Comparison of ENCODE assay signal across 11 cellular contexts in the genomic region with DNA sequence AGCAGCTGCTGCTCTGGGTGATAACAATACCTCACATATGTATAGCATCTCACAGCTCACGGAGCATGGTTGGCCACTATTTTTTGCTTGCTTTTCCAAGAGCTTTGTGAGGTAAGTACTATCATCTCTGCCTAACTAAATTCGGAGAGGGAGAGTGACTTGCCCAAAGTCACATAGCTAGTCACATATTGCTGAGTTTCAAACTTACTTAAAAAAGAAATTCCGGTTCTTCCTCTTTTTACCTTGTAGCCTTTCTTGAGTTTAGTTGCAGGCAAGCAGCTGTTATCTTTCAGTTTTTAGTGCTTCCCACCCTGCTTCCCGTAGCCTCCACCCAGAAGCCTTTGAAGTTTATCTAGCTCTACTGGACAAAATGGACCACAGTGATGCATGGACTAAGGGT.
DNase-seq lines count a peak whose midpoint lies in the region; ATAC-seq and TF ChIP-seq lines count a peak whose summit lies in the region.
"Had no signal": no experiment of that assay in that cellular context is flagged by ENCODE, and none has a peak within 500 bp of the region (broad histone marks: within the 10 kb centered on the region; RNA-seq: fewer than 3 reads in every experiment).

No MANE protein-coding gene starts in this region.

- no peak overlapping the region for H3K18ac ChIP-seq in trophoblast cell (ENCODE audit: low read length)

- H3K36me3 ChIP-seq in trophoblast cell (ENCODE audit: control insufficient read depth in 1 of 2, insufficient read depth in 2 of 2, low read length in 2 of 2): no peaks in the 10 kb centered on the region
- no peaks in the 10 kb centered on the region for H3K36me3 ChIP-seq in brain microvascular endothelial cell (replicated peaks)
- H3K36me3 ChIP-seq: colonic mucosa had no signal

- H2BK5ac ChIP-seq in trophoblast cell (ENCODE audit: low read depth, low read length, poor library complexity): no peak overlapping the region

- no peak overlapping the region for H2BK12ac ChIP-seq in trophoblast cell (ENCODE audit: low read length)

- no peak overlapping the region for H3K9ac ChIP-seq in trophoblast cell (ENCODE audit: low read length)

- no peak overlapping the region for H4K8ac ChIP-seq in trophoblast cell (ENCODE audit: low read depth, low read length)

- no peak overlapping the region for H3K4me3 ChIP-seq in GM12864 (ENCODE audit: low read depth, low read length)
- H3K4me3 ChIP-seq in trophoblast cell (ENCODE audit: low read depth, low read length): no peak overlapping the region
- no peak overlapping the region for H3K4me3 ChIP-seq in brain microvascular endothelial cell (ENCODE audit: low read depth, low read length)
- H3K4me3 ChIP-seq: colonic mucosa had no signal

- in situ Hi-C loops in brain microvascular endothelial cell (cut with HindIII; ENCODE audit: low pct_ligation_motif_present, low sequenced_read_pairs): no loop called here

- no peak overlapping the region for H3K27ac ChIP-seq in trophoblast cell (ENCODE audit: low read depth, low read length)
- H3K27ac ChIP-seq in brain microvascular endothelial cell: no peak overlapping the region
- H3K27ac ChIP-seq: colonic mucosa had no signal

- no peak overlapping the region for H4K91ac ChIP-seq in trophoblast cell (ENCODE audit: low read depth, low read length)

- H3K9me3 ChIP-seq in trophoblast cell (ENCODE audit: insufficient read depth, low read depth, low read length): peaks cover 2% of the 10 kb centered on the region
- H3K9me3 ChIP-seq: colonic mucosa had no signal

- WGBS in trophoblast cell (ENCODE audit: extremely low coverage, insufficient coverage, insufficient read length): no CpG with 5 or more reads among the region's 4 CpGs

- H3K27me3 ChIP-seq in trophoblast cell (ENCODE audit: insufficient read depth, low read length) (no peaks in the 10 kb centered on the region), brain microvascular endothelial cell (replicated peaks) (no peaks in the 10 kb centered on the region)
- H3K27me3 ChIP-seq: colonic mucosa had no signal

- H3K4me1 ChIP-seq in trophoblast cell (ENCODE audit: control insufficient read depth in 1 of 2, insufficient read depth in 2 of 2, low read length in 2 of 2): no peaks in the 10 kb centered on the region
- H3K4me1 ChIP-seq: colonic mucosa had no signal

- no peak overlapping the region for H3K4ac ChIP-seq in trophoblast cell (ENCODE audit: low read depth, low read length)

- no peaks in the 10 kb centered on the region for H3K79me2 ChIP-seq in trophoblast cell (ENCODE audit: control insufficient read depth, insufficient read depth, low read length, poor library complexity)

- DNase-seq in GM12864 (ENCODE audit: low read depth) (peak; percentile 37), OCI-M2 (lab: John Stamatoyannopoulos, UW; ENCODE audit: unreplicated experiment) (no peak), trophoblast cell (no peak), NCI-H1694 (lab: John Stamatoyannopoulos, UW) (no peak), brain microvascular endothelial cell (no peak)
- DNase-seq: activated CD4-positive, alpha-beta memory T cell treated with anti-CD3 and anti-CD28 coated beads for 36 hours; colonic mucosa; NCI-H446 treated with DMSO at 0.1 percent for 48 hours had no signal

- no peak for TF ChIP-seq CTCF in GM12864 (IDR thresholded peaks at IDR 0.05; ENCODE audit: low read depth, low read length, missing control alignments)
- TF ChIP-seq CTCF in brain microvascular endothelial cell (IDR thresholded peaks at IDR 0.05; ENCODE audit: low read depth, low read length, missing control alignments): no peak

- no peak overlapping the region for H3K4me2 ChIP-seq in trophoblast cell (ENCODE audit: low read length)

- no peak overlapping the region for H2AFZ ChIP-seq in trophoblast cell (ENCODE audit: insufficient read depth, low read length, poor library complexity)

- peak; percentile 51 for ATAC-seq in GM19351 (IDR thresholded peaks at IDR 0.05; ENCODE audit: unreplicated experiment)
- peak; percentile 68 for ATAC-seq in HG02678 (IDR thresholded peaks at IDR 0.05; ENCODE audit: unreplicated experiment)
- peak; percentile 24 for ATAC-seq in HG03521 (IDR thresholded peaks at IDR 0.05; ENCODE audit: unreplicated experiment)

- H3K14ac ChIP-seq in trophoblast cell (ENCODE audit: low read length): no peak overlapping the region

- no peak overlapping the region for H3K23ac ChIP-seq in trophoblast cell (ENCODE audit: low read length)

- no peak overlapping the region for H4K12ac ChIP-seq in trophoblast cell (ENCODE audit: low read depth, low read length)

- no peaks in the 10 kb centered on the region for H3K79me1 ChIP-seq in trophoblast cell (ENCODE audit: low read length)

- no peak overlapping the region for H2AK5ac ChIP-seq in trophoblast cell (ENCODE audit: low read length)

- H2BK120ac ChIP-seq in trophoblast cell (ENCODE audit: insufficient read depth, low read length, poor library complexity): no peak overlapping the region
